In the genomic region with DNA sequence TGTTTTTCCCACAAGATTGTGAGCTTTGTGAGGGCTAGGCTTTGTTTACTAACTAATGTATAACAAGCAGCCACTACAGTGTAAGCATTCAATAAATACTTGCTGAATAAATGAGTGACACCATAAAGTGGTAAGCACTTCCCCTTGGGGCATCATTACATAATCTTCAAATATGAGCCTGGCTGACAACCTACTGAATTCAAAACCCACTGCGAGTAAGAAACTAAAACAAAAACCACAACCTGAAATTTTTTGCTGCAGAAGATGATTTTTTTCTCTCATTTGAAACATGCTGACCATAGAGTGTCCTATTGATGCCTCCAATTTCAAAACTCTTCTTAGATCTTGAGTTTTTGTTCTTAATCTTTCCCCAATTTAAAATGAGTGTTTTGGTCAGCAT, we compare ENCODE assay signal across 17 cellular contexts.
DNase-seq lines count a peak whose midpoint lies in the region; ATAC-seq and TF ChIP-seq lines count a peak whose summit lies in the region.
"Had no signal": no experiment of that assay in that cellular context is flagged by ENCODE, and none has a peak within 500 bp of the region (broad histone marks: within the 10 kb centered on the region; RNA-seq: fewer than 3 reads in every experiment).

No MANE protein-coding gene starts in this region.

- H2AK5ac ChIP-seq in mesenchymal stem cell (ENCODE audit: low read length, severe bottlenecking) = no peak overlapping the region

- H2AFZ ChIP-seq in PC-3 (ENCODE audit: low read length) (peak overlapping the region; percentile 51; the same call in 1 of the 2 replicates), mesenchymal stem cell (ENCODE audit: low read depth, low read length) (no peak overlapping the region)
- H2AFZ ChIP-seq: hepatocyte, parathyroid adenoma had no signal

- H3K4me3 Mint-ChIP-seq in progenitor cell of endocrine pancreas (ENCODE audit: low read depth) = no peak overlapping the region
- H3K4me3 Mint-ChIP-seq: activated B cell treated with CpG ODN at 0.5 μM for 24 hours, T-cell had no signal

- POLR2A ChIA-PET in PC-3 (lab: Charles Lee; ENCODE audit: unreplicated experiment) = no interaction called here

- H3K23ac ChIP-seq in mesenchymal stem cell (ENCODE audit: low read length in 2 of 2) = no peak overlapping the region

- TF ChIP-seq CTCF in PC-3 (conservative IDR thresholded peaks at IDR 0.05; ENCODE audit: low read depth, low read length) = no peak
- no peak for TF ChIP-seq CTCF in progenitor cell of endocrine pancreas (IDR thresholded peaks at IDR 0.05; ENCODE audit: unreplicated experiment)

- no peak overlapping the region for H2BK15ac ChIP-seq in mesenchymal stem cell (ENCODE audit: low read depth, poor library complexity, severe bottlenecking)

- no peaks in the 10 kb centered on the region for H4K20me1 ChIP-seq in PC-3 (ENCODE audit: low read length)

- no peaks in the 10 kb centered on the region for H3K9me3 ChIP-seq in PC-3 (ENCODE audit: low read length)
- H3K9me3 ChIP-seq in mesenchymal stem cell (ENCODE audit: control insufficient read depth, low read length) = no peaks in the 10 kb centered on the region
- H3K9me3 ChIP-seq: Caco-2 had no signal

- WGBS in mesenchymal stem cell = 74% methylated on average over 1 of the region's 1 CpG

- 0 out of 2 replicates have a peak, but pooled peaks cover 1% of the 10 kb centered on the region for H3K27me3 ChIP-seq in PC-3 (ENCODE audit: low read length)
- no peaks in the 10 kb centered on the region for H3K27me3 ChIP-seq in mesenchymal stem cell (ENCODE audit: control insufficient read depth in 1 of 2, insufficient read depth in 1 of 2, low read length in 2 of 2)
- H3K27me3 ChIP-seq: hepatocyte had no signal

- H3K4me1 ChIP-seq in PC-3 (ENCODE audit: insufficient read depth, low read length) (peaks cover 32% of the 10 kb centered on the region), mesenchymal stem cell (ENCODE audit: control insufficient read depth, insufficient read depth, low read depth, low read length) (no peaks in the 10 kb centered on the region)
- H3K4me1 ChIP-seq: Caco-2, parathyroid adenoma had no signal

- CTCF ChIA-PET in PC-3 (lab: Charles Lee) = no interaction called here

- H4K91ac ChIP-seq in mesenchymal stem cell (ENCODE audit: low read length) = no peak overlapping the region

- H3K9me2 ChIP-seq in PC-3 (replicated peaks; ENCODE audit: low read length) = no peaks in the 10 kb centered on the region

- H3K27ac ChIP-seq in PC-3 (ENCODE audit: low read length) (peak overlapping the region; percentile 70), mesenchymal stem cell (ENCODE audit: low read length, poor library complexity, severe bottlenecking) (no peak overlapping the region)
- H3K27ac ChIP-seq: hepatocyte, parathyroid adenoma had no signal

- BruUV-seq in PC-3 (replicated peaks; lab: Mats Ljungman, UMichigan) = no TSS peak

- no peaks in the 10 kb centered on the region for H3K36me3 Mint-ChIP-seq in progenitor cell of endocrine pancreas (ENCODE audit: insufficient read depth)
- H3K36me3 Mint-ChIP-seq: T-cell had no signal

- no peak overlapping the region for H2BK120ac ChIP-seq in mesenchymal stem cell (ENCODE audit: low read depth, low read length)

- H3K79me1 ChIP-seq in mesenchymal stem cell (replicated peaks; ENCODE audit: low read length, poor library complexity, severe bottlenecking) = no peaks in the 10 kb centered on the region

- no peaks in the 10 kb centered on the region for H3K27me3 Mint-ChIP-seq in progenitor cell of endocrine pancreas
- H3K27me3 Mint-ChIP-seq: activated B cell treated with CpG ODN at 0.5 μM for 24 hours, T-cell had no signal

- H3F3A ChIP-seq in PC-3 (ENCODE audit: low read length, unreplicated experiment) = peaks cover 5% of the 10 kb centered on the region

- no peak overlapping the region for H3K18ac ChIP-seq in mesenchymal stem cell (ENCODE audit: low read depth in 1 of 2, low read length in 2 of 2)

- no peak overlapping the region for H3K4ac ChIP-seq in mesenchymal stem cell (ENCODE audit: low read depth in 1 of 2, low read length in 2 of 2)

- H3K4me3 ChIP-seq in PC-3 (ENCODE audit: low read length) = peak overlapping the region; percentile 56
- H3K4me3 ChIP-seq in mesenchymal stem cell (ENCODE audit: insufficient read depth in 1 of 2, low read depth in 1 of 2, low read length in 2 of 2) = no peak overlapping the region
- H3K4me3 ChIP-seq: hepatocyte, smooth muscle cell had no signal

- H2BK12ac ChIP-seq in mesenchymal stem cell (ENCODE audit: low read length in 2 of 2) = no peak overlapping the region

- ATAC-seq in GM18511 (IDR thresholded peaks at IDR 0.05; ENCODE audit: unreplicated experiment) (peak; percentile 89), GM19467 (IDR thresholded peaks at IDR 0.05; ENCODE audit: unreplicated experiment) (peak; percentile 57), HG03095 (IDR thresholded peaks at IDR 0.05; ENCODE audit: unreplicated experiment) (peak; percentile 77), PC-3 (no peak)
- ATAC-seq: T-cell had no signal

- DNase-seq in PC-3 (peak; percentile 19), progenitor cell of endocrine pancreas (ENCODE audit: low spot score, unreplicated experiment) (no peak), mesenchymal stem cell (no peak), cerebellum (ENCODE audit: low spot score) (no peak), NCI-H1092 (lab: John Stamatoyannopoulos, UW) (no peak)
- DNase-seq: activated B cell treated with CpG ODN at 0.5 μM for 24 hours, Caco-2, H7, NCI-H146, NCI-H524, T-cell had no signal

- no peak overlapping the region for H3K14ac ChIP-seq in mesenchymal stem cell (ENCODE audit: low read length in 2 of 2)

- H3K36me3 ChIP-seq in PC-3 (ENCODE audit: low read depth, low read length) = no peaks in the 10 kb centered on the region
- no peaks in the 10 kb centered on the region for H3K36me3 ChIP-seq in mesenchymal stem cell (ENCODE audit: control insufficient read depth in 1 of 2, insufficient read depth in 2 of 2, low read depth in 1 of 2, low read length in 2 of 2)

- H3K4me2 ChIP-seq in PC-3 (ENCODE audit: low read length) (peak overlapping the region; percentile 80), mesenchymal stem cell (ENCODE audit: low read length, poor library complexity, severe bottlenecking) (no peak overlapping the region)
- H3K4me2 ChIP-seq: hepatocyte, smooth muscle cell had no signal

- H3K27ac Mint-ChIP-seq in progenitor cell of endocrine pancreas = no peak overlapping the region
- H3K27ac Mint-ChIP-seq: activated B cell treated with CpG ODN at 0.5 μM for 24 hours, T-cell had no signal

- H3K9me3 Mint-ChIP-seq in progenitor cell of endocrine pancreas (ENCODE audit: low read depth) = no peaks in the 10 kb centered on the region
- H3K9me3 Mint-ChIP-seq: activated B cell treated with CpG ODN at 0.5 μM for 24 hours had no signal

- intact Hi-C loops in PC-3 (cut with micrococcal nuclease) = loop anchor here (10.0 kb wide), 1 partner anchor 299 kb away; no protein-coding TSS in a partner anchor

- no peak overlapping the region for H2BK5ac ChIP-seq in mesenchymal stem cell (ENCODE audit: low read depth, low read length, poor library complexity, severe bottlenecking)

- H3K9ac ChIP-seq in PC-3 (ENCODE audit: low read length) (peak overlapping the region; percentile 34; the same call in 1 of the 2 replicates), mesenchymal stem cell (ENCODE audit: low read length) (no peak overlapping the region)
- H3K9ac ChIP-seq: parathyroid adenoma had no signal

- peaks cover under 1% of the 10 kb centered on the region for H3K4me1 Mint-ChIP-seq in progenitor cell of endocrine pancreas (ENCODE audit: low read depth)
- H3K4me1 Mint-ChIP-seq: activated B cell treated with CpG ODN at 0.5 μM for 24 hours, T-cell had no signal

- H3K79me2 ChIP-seq in PC-3 (ENCODE audit: low read length) = no peaks in the 10 kb centered on the region
- H3K79me2 ChIP-seq: hepatocyte, parathyroid adenoma had no signal

- no peak overlapping the region for H4K8ac ChIP-seq in mesenchymal stem cell (ENCODE audit: low read length)
